4 cellular contexts compared by ENCODE assay signal in the genomic region with DNA sequence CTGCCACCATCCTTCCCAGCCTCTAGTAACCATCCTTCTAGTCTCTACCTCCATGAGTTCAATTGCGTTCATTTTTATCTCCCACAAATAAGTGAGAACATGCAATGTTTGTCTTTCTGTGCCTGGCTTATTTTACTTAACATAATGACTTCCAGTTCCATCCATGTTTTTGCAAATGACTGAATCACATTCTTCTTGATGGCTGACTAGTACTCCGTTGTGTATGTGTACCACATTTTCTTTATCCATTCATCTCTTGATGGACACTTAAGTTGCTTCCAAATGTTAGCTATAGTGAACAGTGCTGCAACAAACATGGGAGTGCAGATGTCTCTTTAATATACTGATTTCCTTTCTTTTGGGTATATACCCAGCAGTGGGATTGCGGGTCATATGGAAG. TPM values are rescaled to one million over a fixed set of nuclear protein-coding genes. Genes with fewer than 3 reads are reported as not detected.
"Had no signal": no experiment of that assay in that cellular context is flagged by ENCODE, and none has a peak within 500 bp of the region (broad histone marks: within the 10 kb centered on the region; RNA-seq: fewer than 3 reads in every experiment).

No MANE protein-coding gene starts in this region.

RNA-seq across cellular contexts. Expression of a gene that starts 25.7 kb away (rescaled TPM):
- total RNA-seq: Right ventricle myocardium inferior, Right ventricle myocardium superior, RPMI7951, SK-MEL-5 had no signal
